In the genomic region with DNA sequence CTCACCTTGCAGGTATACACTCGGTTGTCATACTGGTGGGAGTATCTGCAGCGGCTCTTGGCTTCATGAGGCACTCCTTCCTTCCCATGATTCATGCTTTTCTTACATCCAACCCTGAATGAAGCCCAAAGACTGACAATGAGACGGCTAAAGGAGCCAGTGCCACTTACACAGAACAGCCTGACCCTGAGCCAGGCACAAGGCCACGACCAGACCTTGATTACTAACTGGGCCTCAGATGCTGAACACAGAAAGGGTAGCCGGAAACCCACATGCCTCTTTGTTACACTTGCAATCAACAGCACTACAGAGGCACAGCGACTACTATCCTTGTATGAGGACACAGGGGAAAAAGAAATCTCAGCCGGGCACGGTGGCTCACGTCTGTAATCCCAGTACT, we compare ENCODE assay signal across 28 cellular contexts.
"Had no signal": no experiment of that assay in that cellular context is flagged by ENCODE, and none has a peak within 500 bp of the region (broad histone marks: within the 10 kb centered on the region; RNA-seq: fewer than 3 reads in every experiment).

No MANE protein-coding gene starts in this region.

- H3K4me3 Mint-ChIP-seq: activated CD8-positive, alpha-beta T cell treated with anti-CD3 and anti-CD28 coated beads for 36 hours; activated naive CD4-positive, alpha-beta T cell treated with anti-CD3 and anti-CD28 coated beads for 36 hours; activated naive CD4-positive, alpha-beta T cell treated with anti-CD3 and anti-CD28 coated beads, Interleukin-2, amount 50 U/mL, for 24 hours; activated naive CD8-positive, alpha-beta T cell treated with anti-CD3 and anti-CD28 coated beads for 36 hours; activated naive CD8-positive, alpha-beta T cell treated with anti-CD3 and anti-CD28 coated beads, Interleukin-2, amount 50 U/mL, for 24 hours; activated T-helper 1 cell treated with anti-CD3 and anti-CD28 coated beads, Interleukin-12 subunit alpha, Interleukin-12 subunit beta, Interleukin-2, Interleukin-4 antibody, amounts not matched to agents 30 ng/mL and 10 ng/mL and 1 ng/mL, durations not matched to agents 14 hours and 24 hours and 36 hours; brain; central memory CD8-positive, alpha-beta T cell; dendritic cell treated with granulocyte-macrophage colony-stimulating factor and Interleukin-4, amounts not matched to agents 40 ng/mL and 50 ng/mL, for 4 days; effector memory CD8-positive, alpha-beta T cell had no signal

- H3K4me3 ChIP-seq: ascending aorta, breast epithelium, coronary artery had no signal

- H3K4me1 ChIP-seq: ascending aorta, breast epithelium had no signal

- ATAC-seq: activated CD4-positive, CD25-positive, alpha-beta regulatory T cell treated with anti-CD3 and anti-CD28 coated beads, Interleukin-2, amount 50 U/mL, for 24 hours; activated CD8-positive, alpha-beta T cell treated with anti-CD3 and anti-CD28 coated beads for 36 hours; activated naive CD8-positive, alpha-beta T cell treated with anti-CD3 and anti-CD28 coated beads, Interleukin-2, amount 50 U/mL, for 24 hours; effector memory CD8-positive, alpha-beta T cell; esophagus mucosa had no signal

- FAIRE-seq: endometrium, frontal cortex had no signal

- H3K9me3 ChIP-seq: ascending aorta, breast epithelium had no signal

- H3K9me3 Mint-ChIP-seq: activated CD8-positive, alpha-beta T cell treated with anti-CD3 and anti-CD28 coated beads for 36 hours; activated naive CD4-positive, alpha-beta T cell treated with anti-CD3 and anti-CD28 coated beads for 36 hours; activated naive CD4-positive, alpha-beta T cell treated with anti-CD3 and anti-CD28 coated beads, Interleukin-2, amount 50 U/mL, for 24 hours; activated naive CD8-positive, alpha-beta T cell treated with anti-CD3 and anti-CD28 coated beads for 36 hours; activated naive CD8-positive, alpha-beta T cell treated with anti-CD3 and anti-CD28 coated beads, Interleukin-2, amount 50 U/mL, for 24 hours; activated T-helper 1 cell treated with anti-CD3 and anti-CD28 coated beads, Interleukin-12 subunit alpha, Interleukin-12 subunit beta, Interleukin-2, Interleukin-4 antibody, amounts not matched to agents 30 ng/mL and 10 ng/mL and 1 ng/mL, durations not matched to agents 14 hours and 24 hours and 36 hours; activated T-helper 2 cell treated with anti-CD3 and anti-CD28 coated beads, Interferon-gamma antibody, Interleukin-2, Interleukin-4, amounts not matched to agents 10 μg/mL and 5 μg/mL and 100 μg/mL, durations not matched to agents 14 hours and 24 hours and 36 hours; brain; central memory CD8-positive, alpha-beta T cell; dendritic cell treated with granulocyte-macrophage colony-stimulating factor and Interleukin-4, amounts not matched to agents 40 ng/mL and 50 ng/mL, for 4 days; effector memory CD8-positive, alpha-beta T cell had no signal

- H3K4me1 Mint-ChIP-seq: activated naive CD4-positive, alpha-beta T cell treated with anti-CD3 and anti-CD28 coated beads, Interleukin-2, amount 50 U/mL, for 24 hours; activated naive CD8-positive, alpha-beta T cell treated with anti-CD3 and anti-CD28 coated beads for 36 hours; activated naive CD8-positive, alpha-beta T cell treated with anti-CD3 and anti-CD28 coated beads, Interleukin-2, amount 50 U/mL, for 24 hours; brain; central memory CD8-positive, alpha-beta T cell had no signal

- H3K27ac Mint-ChIP-seq: activated CD8-positive, alpha-beta T cell treated with anti-CD3 and anti-CD28 coated beads for 36 hours; activated naive CD4-positive, alpha-beta T cell treated with anti-CD3 and anti-CD28 coated beads for 36 hours; activated naive CD4-positive, alpha-beta T cell treated with anti-CD3 and anti-CD28 coated beads, Interleukin-2, amount 50 U/mL, for 24 hours; activated naive CD8-positive, alpha-beta T cell treated with anti-CD3 and anti-CD28 coated beads for 36 hours; activated naive CD8-positive, alpha-beta T cell treated with anti-CD3 and anti-CD28 coated beads, Interleukin-2, amount 50 U/mL, for 24 hours; activated T-helper 1 cell treated with anti-CD3 and anti-CD28 coated beads, Interleukin-12 subunit alpha, Interleukin-12 subunit beta, Interleukin-2, Interleukin-4 antibody, amounts not matched to agents 30 ng/mL and 10 ng/mL and 1 ng/mL, durations not matched to agents 14 hours and 24 hours and 36 hours; activated T-helper 2 cell treated with anti-CD3 and anti-CD28 coated beads, Interferon-gamma antibody, Interleukin-2, Interleukin-4, amounts not matched to agents 10 μg/mL and 5 μg/mL and 100 μg/mL, durations not matched to agents 14 hours and 24 hours and 36 hours; dendritic cell treated with granulocyte-macrophage colony-stimulating factor and Interleukin-4, amounts not matched to agents 40 ng/mL and 50 ng/mL, for 4 days had no signal

- DNase-seq: activated CD4-positive, alpha-beta T cell treated with anti-CD3 and anti-CD28 coated beads for 48 hours; activated CD4-positive, alpha-beta T cell treated with anti-CD3 and anti-CD28 coated beads, Interleukin-2, amount 50 U/mL, for 1 hour; activated CD4-positive, alpha-beta T cell treated with anti-CD3 and anti-CD28 coated beads, Interleukin-2, amount 50 U/mL, for 48 hours; activated CD8-positive, alpha-beta memory T cell treated with anti-CD3 and anti-CD28 coated beads for 24 hours; activated CD8-positive, alpha-beta T cell treated with anti-CD3 and anti-CD28 coated beads for 36 hours; activated effector memory CD4-positive, alpha-beta T cell treated with anti-CD3 and anti-CD28 coated beads, Interleukin-2, amount 50 U/mL, for 16 hours; activated naive CD4-positive, alpha-beta T cell treated with anti-CD3 and anti-CD28 coated beads for 36 hours; activated naive CD8-positive, alpha-beta T cell treated with anti-CD3 and anti-CD28 coated beads for 36 hours; activated naive CD8-positive, alpha-beta T cell treated with anti-CD3 and anti-CD28 coated beads, Interleukin-2, amount 50 U/mL, for 24 hours; activated T-cell treated with anti-CD3 and anti-CD28 coated beads, Interleukin-2, amount 50 U/mL, for 48 hours; effector CD4-positive, alpha-beta T cell; effector memory CD8-positive, alpha-beta T cell; foreskin fibroblast; head of caudate nucleus; T-helper 2 cell had no signal

- H3K27me3 Mint-ChIP-seq: activated CD8-positive, alpha-beta T cell treated with anti-CD3 and anti-CD28 coated beads for 36 hours; activated naive CD4-positive, alpha-beta T cell treated with anti-CD3 and anti-CD28 coated beads, Interleukin-2, amount 50 U/mL, for 24 hours; activated naive CD8-positive, alpha-beta T cell treated with anti-CD3 and anti-CD28 coated beads for 36 hours; activated naive CD8-positive, alpha-beta T cell treated with anti-CD3 and anti-CD28 coated beads, Interleukin-2, amount 50 U/mL, for 24 hours; brain; central memory CD8-positive, alpha-beta T cell; dendritic cell treated with granulocyte-macrophage colony-stimulating factor and Interleukin-4, amounts not matched to agents 40 ng/mL and 50 ng/mL, for 4 days; effector memory CD8-positive, alpha-beta T cell had no signal
